In the genomic region with DNA sequence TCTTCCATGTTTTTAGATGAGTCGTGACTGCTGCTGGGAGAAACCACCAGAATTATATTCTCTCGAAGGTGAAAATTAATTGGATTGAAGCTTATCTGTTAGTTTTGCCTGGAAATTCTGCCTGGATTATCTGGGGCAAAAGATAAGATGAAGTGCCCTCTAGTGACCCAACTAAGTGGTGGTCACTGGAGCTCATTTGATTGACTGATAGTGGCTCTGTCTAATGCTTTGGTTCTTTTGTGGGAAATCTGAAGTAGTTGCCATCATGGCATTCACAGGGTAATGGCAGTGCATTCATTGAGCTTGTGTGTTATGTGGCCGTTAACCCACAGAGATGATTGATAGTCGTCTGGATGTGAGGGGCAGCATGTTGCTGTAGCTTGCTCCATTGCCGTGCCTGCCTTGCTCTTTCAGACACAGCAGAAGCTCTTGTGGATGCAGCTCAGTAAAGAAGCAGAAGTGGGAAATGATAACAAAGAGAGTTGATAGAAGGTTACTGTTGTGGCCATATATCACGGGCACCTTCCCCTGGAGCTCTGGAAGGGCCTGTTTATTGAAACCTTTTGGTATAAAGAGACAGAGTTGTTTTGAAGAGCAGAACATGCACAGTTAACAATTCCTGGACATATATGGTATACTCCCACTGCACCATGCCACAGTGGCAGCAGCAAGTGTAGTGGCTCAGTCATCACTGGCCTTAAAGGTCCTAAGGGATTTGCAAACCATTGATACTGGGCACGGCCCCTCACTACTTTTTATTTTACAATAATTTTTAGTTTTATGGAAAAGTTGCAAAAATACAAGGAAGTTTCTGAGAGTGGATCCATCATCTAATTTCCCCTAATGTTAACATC, we compare ENCODE assay signal across 10 cellular contexts. TPM values are rescaled to one million over a fixed set of nuclear protein-coding genes. Genes with fewer than 3 reads are reported as not detected.
A peak's percentile ranks its signal among the peaks of the same experiment; 100 is the strongest.
DNase-seq lines count a peak whose midpoint lies in the region; ATAC-seq lines count a peak whose summit lies in the region.
"Had no signal": no experiment of that assay in that cellular context is flagged by ENCODE, and none has a peak within 500 bp of the region (broad histone marks: within the 10 kb centered on the region; RNA-seq: fewer than 3 reads in every experiment).

No MANE protein-coding gene starts in this region.

- DNase-seq in AG08395 (ENCODE audit: low spot score) (peak; percentile 44), HT1080 (ENCODE audit: low read depth) (peak; percentile 32), left kidney (ENCODE audit: low read depth, low spot score) (peak; percentile 40)
- DNase-seq in activated effector memory CD4-positive, alpha-beta T cell treated with Interleukin-2 at 50 U/mL for 16 hours: no peak
- DNase-seq: activated naive CD8-positive, alpha-beta T cell treated with anti-CD3 and anti-CD28 coated beads, Interleukin-2, amount 10 ng/mL, durations not matched to agents 7 days and 5 days; Karpas-422 had no signal

- no peak for ATAC-seq in GM19452 (IDR thresholded peaks at IDR 0.05; ENCODE audit: unreplicated experiment)
- ATAC-seq in HG02973 (IDR thresholded peaks at IDR 0.05; ENCODE audit: unreplicated experiment): no peak
- ATAC-seq in esophagus mucosa: no peak

- peak overlapping the region; percentile 22 for H3K27ac ChIP-seq in angular gyrus (ENCODE audit: low read depth, low read length)

RNA-seq across cellular contexts. Expression of a gene that starts 42.0 kb away (rescaled TPM):
- 11.7 and 14.3 TPM in 2 replicates for total RNA-seq in HT1080 (2014; rRNA removed; shearing (Covaris generic))
- polyA plus RNA-seq in HT1080 (2015; cell fraction: cytosol; rRNA removed): 0.47 and 0.66 TPM in 2 replicates
- polyA plus RNA-seq in HT1080 (2015; cell fraction: nucleus; rRNA removed): 0.33 and 0.78 TPM in 2 replicates
- total RNA-seq in esophagus mucosa: 34.9 TPM

RNA-seq across cellular contexts. Expression of a gene that starts 57.9 kb away (rescaled TPM):
- 30.0 and 32.3 TPM in 2 replicates for total RNA-seq in HT1080 (2014; rRNA removed; shearing (Covaris generic))
- polyA plus RNA-seq in HT1080 (2015; cell fraction: cytosol; rRNA removed): 77.0 and 84.4 TPM in 2 replicates
- 68.5 and 89.0 TPM in 2 replicates for polyA plus RNA-seq in HT1080 (2015; cell fraction: nucleus; rRNA removed)
- total RNA-seq in esophagus mucosa: 30.6 TPM
